18 cellular contexts compared by ENCODE assay signal in the genomic region with DNA sequence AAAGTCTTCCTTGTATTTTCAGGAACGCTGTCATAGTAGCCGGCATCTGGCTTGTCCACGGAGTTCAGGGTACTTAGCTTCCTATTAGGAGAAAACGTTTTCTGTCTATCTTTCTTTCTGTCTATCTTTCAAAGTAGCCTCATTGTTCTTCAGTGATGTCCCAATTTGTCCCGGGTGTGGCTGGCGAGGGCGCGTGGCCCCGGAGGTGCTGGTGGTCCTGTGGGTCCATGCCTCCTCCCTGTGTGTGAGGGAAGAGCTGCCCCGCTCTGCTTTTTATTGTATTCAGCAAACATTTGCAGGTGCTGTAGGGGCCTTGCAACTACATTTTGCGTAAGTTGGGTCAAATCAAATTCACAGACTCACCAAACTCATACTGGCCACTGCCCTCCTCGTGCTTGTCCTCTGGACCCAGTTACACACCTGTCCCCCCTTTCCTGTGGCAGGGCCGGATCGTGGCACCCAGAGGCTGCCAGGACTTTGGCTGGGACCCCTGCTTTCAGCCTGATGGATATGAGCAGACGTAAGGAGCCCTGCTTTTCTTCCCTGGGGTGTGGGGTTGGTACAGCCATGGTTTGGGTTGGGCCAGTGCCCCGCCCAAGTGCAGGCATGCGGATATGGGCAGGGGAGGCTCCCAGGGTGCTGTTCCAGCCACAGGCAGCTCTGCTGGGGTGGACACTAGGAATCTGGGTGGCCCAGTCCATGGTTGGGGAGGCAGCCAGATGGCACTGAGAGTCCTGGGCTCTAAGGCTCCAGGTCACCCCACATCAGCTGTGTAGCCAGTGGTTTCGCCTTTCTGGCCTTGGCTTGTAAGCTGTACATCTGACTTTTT. TPM values are rescaled to one million over a fixed set of nuclear protein-coding genes. Genes with fewer than 3 reads are reported as not detected.
DNase-seq lines count a peak whose midpoint lies in the region; ATAC-seq, FAIRE-seq and TF ChIP-seq lines count a peak whose summit lies in the region.
"Had no signal": no experiment of that assay in that cellular context is flagged by ENCODE, and none has a peak within 500 bp of the region (broad histone marks: within the 10 kb centered on the region; RNA-seq: fewer than 3 reads in every experiment).

No MANE protein-coding gene starts in this region.

- H3K36me3 ChIP-seq in heart right ventricle (peaks cover 0 to 69% (median 15%) of the 10 kb centered on the region in 9 donors), upper lobe of right lung (peaks cover 54% of the 10 kb centered on the region)
- H3K36me3 ChIP-seq: ovary had no signal

- DNase-seq in Right ventricle myocardium inferior (ENCODE audit: missing footprints) (peak; percentile 28), heart right ventricle (no peak), T-helper 17 cell (no peak), memory B cell (ENCODE audit: low spot score in 2 of 2) (no peak), upper lobe of right lung (no peak), H54 (ENCODE audit: insufficient read length, low spot score) (no peak), anterior cingulate cortex (lab: John Stamatoyannopoulos, UW) (no peak)
- DNase-seq: activated CD4-positive, alpha-beta memory T cell treated with anti-CD3 and anti-CD28 coated beads, Interleukin-2, amount 10 ng/mL, durations not matched to agents 7 days and 5 days; amygdala; NCI-H1417; ovary; stimulated activated naive CD4-positive, alpha-beta T cell treated with Interleukin-2 at 50 U/mL for 16 hours had no signal

- 88 to 94% methylated on average over 18 of the region's 18 CpGs for WGBS in heart right ventricle, 2 donors

- peaks cover 0 to 21% (median 7%) of the 10 kb centered on the region in 9 donors for H3K4me1 ChIP-seq in heart right ventricle
- peaks cover 8% of the 10 kb centered on the region for H3K4me1 ChIP-seq in upper lobe of right lung

- peak overlapping the region; percentile 67 for H3K27ac Mint-ChIP-seq in T-helper 17 cell
- H3K27ac Mint-ChIP-seq in memory B cell: peak overlapping the region; percentile 40
- H3K27ac Mint-ChIP-seq: activated CD4-positive, alpha-beta memory T cell treated with anti-CD3 and anti-CD28 coated beads, Interleukin-2, amount 10 ng/mL, durations not matched to agents 7 days and 5 days had no signal

- no peaks in the 10 kb centered on the region for H3K27me3 ChIP-seq in heart right ventricle
- H3K27me3 ChIP-seq in upper lobe of right lung: no peaks in the 10 kb centered on the region
- H3K27me3 ChIP-seq: ovary had no signal

- TF ChIP-seq CTCF in heart right ventricle (IDR thresholded peaks at IDR 0.05) (no peak), upper lobe of right lung (IDR thresholded peaks at IDR 0.05) (no peak)

- no peak for FAIRE-seq in H54 (lab: Jason Lieb, UNC)
- FAIRE-seq: TTC549 had no signal

- H3K27ac ChIP-seq in heart right ventricle: no peak overlapping the region
- H3K27ac ChIP-seq in upper lobe of right lung: no peak overlapping the region
- H3K27ac ChIP-seq: HL-60, KMS-11, ovary had no signal

- no peak for ATAC-seq in Right ventricle myocardium inferior
- ATAC-seq in heart right ventricle: no peak
- ATAC-seq in T-helper 17 cell: no peak
- ATAC-seq in memory B cell (ENCODE audit: low read depth): no peak
- peak; percentile 41 for ATAC-seq in upper lobe of right lung
- no peak for ATAC-seq in GM21360 (IDR thresholded peaks at IDR 0.05; ENCODE audit: unreplicated experiment)

- H3K27me3 Mint-ChIP-seq in T-helper 17 cell (no peaks in the 10 kb centered on the region), memory B cell (no peaks in the 10 kb centered on the region)
- H3K27me3 Mint-ChIP-seq: activated CD4-positive, alpha-beta memory T cell treated with anti-CD3 and anti-CD28 coated beads, Interleukin-2, amount 10 ng/mL, durations not matched to agents 7 days and 5 days had no signal

- no peak for TF ChIP-seq POLR2A in H54 (IDR thresholded peaks at IDR 0.05; ENCODE audit: low read depth, low read length)

- H3K9me3 Mint-ChIP-seq in memory B cell: no peaks in the 10 kb centered on the region
- H3K9me3 Mint-ChIP-seq: activated CD4-positive, alpha-beta memory T cell treated with anti-CD3 and anti-CD28 coated beads, Interleukin-2, amount 10 ng/mL, durations not matched to agents 7 days and 5 days had no signal

- H3K36me3 Mint-ChIP-seq in T-helper 17 cell (ENCODE audit: low read depth): peaks cover 4% of the 10 kb centered on the region
- H3K36me3 Mint-ChIP-seq in memory B cell: peaks cover 7% of the 10 kb centered on the region

- H3K4me3 Mint-ChIP-seq in T-helper 17 cell (no peak overlapping the region), memory B cell (no peak overlapping the region)
- H3K4me3 Mint-ChIP-seq: activated CD4-positive, alpha-beta memory T cell treated with anti-CD3 and anti-CD28 coated beads, Interleukin-2, amount 10 ng/mL, durations not matched to agents 7 days and 5 days had no signal

- intact Hi-C loops in Right ventricle myocardium inferior (cut with DNase I): loop anchor here (10.0 kb wide), 1 partner anchor 53 kb away; no protein-coding TSS in a partner anchor
- intact Hi-C loops in heart right ventricle (cut with DNase I): loop anchor here in 4 of 10 donors (5.0 to 10.0 kb wide), 3 partner anchors 63 to 96 kb away; no protein-coding TSS in a partner anchor
- intact Hi-C loops in upper lobe of right lung (cut with DNase I): no loop called here

- no peaks in the 10 kb centered on the region for H3K9me3 ChIP-seq in heart right ventricle
- H3K9me3 ChIP-seq in T-helper 17 cell (ENCODE audit: control insufficient read depth, low read length, poor library complexity, severe bottlenecking): no peaks in the 10 kb centered on the region
- H3K9me3 ChIP-seq in upper lobe of right lung: no peaks in the 10 kb centered on the region
- H3K9me3 ChIP-seq: ovary had no signal

- no peaks in the 10 kb centered on the region for H3K4me1 Mint-ChIP-seq in T-helper 17 cell
- H3K4me1 Mint-ChIP-seq in memory B cell: peaks cover 9% of the 10 kb centered on the region

- H3K4me3 ChIP-seq in heart right ventricle (no peak overlapping the region), upper lobe of right lung (no peak overlapping the region)
- H3K4me3 ChIP-seq: ovary, SK-N-MC, smooth muscle cell had no signal

RNA-seq across cellular contexts. Expression of a gene that starts 12.3 kb away (rescaled TPM):
- 21.4 TPM for total RNA-seq in Right ventricle myocardium inferior
- total RNA-seq in heart right ventricle: 10 to 100 TPM; 15.8 to 26.3 (median 21.5) TPM
- polyA plus RNA-seq in heart right ventricle: 10 to 100 TPM; 51.1 to 53.6 TPM
- total RNA-seq in T-helper 17 cell: 10 to 100 TPM; 39.5 to 41.4 TPM
- total RNA-seq in upper lobe of right lung: 43.4 TPM

RNA-seq across cellular contexts. Expression of a gene that starts 17.1 kb away (rescaled TPM):
- total RNA-seq in Right ventricle myocardium inferior (36.5 TPM), heart right ventricle (10 to 100 TPM; 25.2 to 48.4 (median 29.4) TPM), T-helper 17 cell (10 to 100 TPM; 43.7 to 45.6 TPM), upper lobe of right lung (108 TPM)
- 10 to 100 TPM; 31.0 to 77.1 TPM for polyA plus RNA-seq in heart right ventricle

RNA-seq across cellular contexts. Expression of a gene that starts 17.4 kb away (rescaled TPM):
- total RNA-seq in Right ventricle myocardium inferior (0.14 TPM), heart right ventricle (1 to 10 TPM in 1 of 10 donors, under 1 TPM in 9; 0.06 to 1.6 (median 0.45) TPM), T-helper 17 cell (1 to 10 TPM in 1 of 2 donors, under 1 TPM in 1; 0.37 to 1.3 TPM), upper lobe of right lung (2.7 TPM)
- under 1 TPM; 0.19 to 0.51 TPM for polyA plus RNA-seq in heart right ventricle

RNA-seq across cellular contexts. Expression of a gene that starts 48.3 kb away (rescaled TPM):
- total RNA-seq in Right ventricle myocardium inferior (19.6 TPM), heart right ventricle (10 to 100 TPM in 4 of 10 donors, 1 to 10 TPM in 6; 7.1 to 27.0 (median 9.7) TPM), T-helper 17 cell (10 to 100 TPM; 15.7 to 19.1 TPM), upper lobe of right lung (21.5 TPM)
- 1 to 10 TPM; 7.9 to 9.1 TPM for polyA plus RNA-seq in heart right ventricle
